ENCODE assay signal across 35 cellular contexts in genomic region chr13:113042456-113042855, GRCh38.
"Had no signal": no experiment of that assay in that cellular context is flagged by ENCODE, and none has a peak within 500 bp of the region (broad histone marks: within the 10 kb centered on the region; RNA-seq: fewer than 3 reads in every experiment).

No MANE protein-coding gene starts in this region.

- DNase-seq: activated CD4-positive, alpha-beta T cell treated with anti-CD3 and anti-CD28 coated beads for 1 hour; activated CD4-positive, alpha-beta T cell treated with anti-CD3 and anti-CD28 coated beads for 48 hours; activated CD4-positive, alpha-beta T cell treated with anti-CD3 and anti-CD28 coated beads, Interleukin-2, amount 50 U/mL, for 48 hours; activated CD4-positive, CD25-positive, alpha-beta regulatory T cell; activated CD8-positive, alpha-beta memory T cell treated with anti-CD3 and anti-CD28 coated beads, Interleukin-2, amount 50 U/mL, for 4 hours; activated CD8-positive, alpha-beta T cell treated with anti-CD3 and anti-CD28 coated beads, Interleukin-2, amount 10 ng/mL, durations not matched to agents 7 days and 5 days; activated naive CD4-positive, alpha-beta T cell treated with anti-CD3 and anti-CD28 coated beads, Interleukin-2, amount 10 ng/mL, durations not matched to agents 7 days and 5 days; activated naive CD8-positive, alpha-beta T cell treated with anti-CD3 and anti-CD28 coated beads, Interleukin-2, amount 50 U/mL, for 24 hours; activated T-cell treated with anti-CD3 and anti-CD28 coated beads for 4 hours; activated T-cell treated with anti-CD3 and anti-CD28 coated beads, Interleukin-2, amount 50 U/mL, for 4 hours; MM.1S; MV-4-11; NCI-H1092 treated with DMSO at 0.1 percent for 48 hours; NCI-H1417; NCI-H146; NCI-H187; NCI-H2029 treated with DMSO at 0.1 percent for 48 hours; NCI-H2107; NCI-H2171; NCI-H510A; NCI-H526; NCI-H748 treated with DMSO at 0.1 percent for 48 hours; NK-92 treated with Interleukin-12 subunit alpha and Interleukin-12 subunit beta, amount 100 ng/mL, for 24 hours; PC-3; Peyer's patch; RPMI8226; SIG-M5; T-cell; T-helper 2 cell; T-helper 9 cell; WERI-Rb-1 had no signal

- H3K9me3 ChIP-seq: ascending aorta, breast epithelium, Peyer's patch had no signal

- H3K27me3 ChIP-seq: ascending aorta, breast epithelium, Peyer's patch had no signal

- H3K4me1 ChIP-seq: breast epithelium, Peyer's patch had no signal

- H3K4me3 ChIP-seq: ascending aorta, breast epithelium, Peyer's patch had no signal

- H3K36me3 ChIP-seq: ascending aorta, breast epithelium, Peyer's patch had no signal

- H3K27ac ChIP-seq: breast epithelium, KMS-11, Peyer's patch, WERI-Rb-1 had no signal

- ATAC-seq: activated CD8-positive, alpha-beta T cell treated with anti-CD3 and anti-CD28 coated beads, Interleukin-2, amount 10 ng/mL, durations not matched to agents 7 days and 5 days; activated naive CD8-positive, alpha-beta T cell treated with anti-CD3 and anti-CD28 coated beads, Interleukin-2, amount 50 U/mL, for 24 hours; activated T-cell treated with anti-CD3 and anti-CD28 coated beads, Interleukin-2, amount 50 U/mL, for 4 hours; PC-3; SK-N-SH treated with all-trans-retinoic acid at 6 μM for 48 hours; T-cell had no signal

- H3K9ac ChIP-seq: KMS-11 had no signal
